10 cellular contexts compared by ENCODE assay signal in the genomic region with DNA sequence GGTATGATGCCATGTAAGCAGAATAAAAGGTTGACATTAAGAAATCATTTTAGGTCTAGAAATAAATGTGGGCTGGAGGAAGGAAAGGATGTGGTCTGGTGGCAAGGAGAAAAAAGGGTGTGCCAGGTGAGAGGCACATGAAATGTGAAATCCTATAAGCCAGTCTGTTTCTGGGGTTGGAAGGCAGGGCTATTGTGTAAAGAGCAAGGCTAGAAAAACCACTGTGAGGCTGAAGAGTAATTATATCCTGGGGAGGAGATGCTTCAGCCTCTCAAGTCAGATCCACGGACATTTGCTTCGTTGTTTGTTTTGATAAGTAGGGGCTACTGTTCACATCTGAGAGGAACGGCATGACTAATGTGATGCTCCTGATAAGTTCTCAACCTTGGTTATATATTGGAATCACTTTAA.
A peak's percentile ranks its signal among the peaks of the same experiment; 100 is the strongest.
DNase-seq lines count a peak whose midpoint lies in the region; ATAC-seq, FAIRE-seq and TF ChIP-seq lines count a peak whose summit lies in the region.
"Had no signal": no experiment of that assay in that cellular context is flagged by ENCODE, and none has a peak within 500 bp of the region (broad histone marks: within the 10 kb centered on the region; RNA-seq: fewer than 3 reads in every experiment).

No MANE protein-coding gene starts in this region.

- no peaks in the 10 kb centered on the region for H3K27me3 Mint-ChIP-seq in mesothelial cell of epicardium (ENCODE audit: low read depth)

- H3K36me3 Mint-ChIP-seq in mesothelial cell of epicardium = no peaks in the 10 kb centered on the region

- FAIRE-seq in D721Med (lab: Jason Lieb, UNC) = no peak
- FAIRE-seq: A204.1 had no signal

- in situ Hi-C loops in GM13976 (cut with MboI; ENCODE audit: low sequenced_read_pairs, unreplicated experiment) = no loop called here

- H3K9me3 Mint-ChIP-seq in mesothelial cell of epicardium = peaks cover 4% of the 10 kb centered on the region

- H3K27ac Mint-ChIP-seq in mesothelial cell of epicardium = peak overlapping the region; percentile 22

- DNase-seq in NCI-H1092 treated with DMSO at 0.1 percent for 48 hours (lab: John Stamatoyannopoulos, UW) (peak; percentile 35), NCI-H1092 (lab: John Stamatoyannopoulos, UW) (no peak), UCSD-AML1 (lab: John Stamatoyannopoulos, UW; ENCODE audit: unreplicated experiment) (peak; percentile 16), mesothelial cell of epicardium (ENCODE audit: low spot score in 2 of 2, unreplicated experiment in 2 of 2) (no peak), D721Med (ENCODE audit: insufficient read length, low spot score) (no peak), GM13976 (ENCODE audit: low spot score) (no peak), NCI-H1930 (lab: John Stamatoyannopoulos, UW) (no peak)
- DNase-seq: T-helper 9 cell had no signal

- ATAC-seq in HG03103 (IDR thresholded peaks at IDR 0.05; ENCODE audit: low read depth, unreplicated experiment) = peak; percentile 24

- no peak overlapping the region for H3K4me3 Mint-ChIP-seq in mesothelial cell of epicardium

- peaks cover 50% of the 10 kb centered on the region for H3K4me1 Mint-ChIP-seq in mesothelial cell of epicardium

- TF ChIP-seq CTCF in mesothelial cell of epicardium (IDR thresholded peaks at IDR 0.05; ENCODE audit: unreplicated experiment) = no peak
- TF ChIP-seq CTCF in D721Med (IDR thresholded peaks at IDR 0.05; ENCODE audit: insufficient read depth, missing control alignments) = no peak
- TF ChIP-seq CTCF in GM13976 (IDR thresholded peaks at IDR 0.05; ENCODE audit: borderline replicate concordance, control extremely low read depth, extremely low read depth, insufficient read depth, missing control alignments) = no peak

Comparison
In these comparisons a context has a peak if more than half of its experiments do, and no peak if none do; other contexts are left out.
1. DNase-seq: peak in NCI-H1092 treated with DMSO at 0.1 percent for 48 hours (single experiment) and UCSD-AML1 (single experiment); none in NCI-H1092 (single experiment), mesothelial cell of epicardium (0 of 2), D721Med (single experiment), GM13976 (single experiment) and NCI-H1930 (0 of 2).